ENCODE assay signal across 13 cellular contexts in the genomic region with DNA sequence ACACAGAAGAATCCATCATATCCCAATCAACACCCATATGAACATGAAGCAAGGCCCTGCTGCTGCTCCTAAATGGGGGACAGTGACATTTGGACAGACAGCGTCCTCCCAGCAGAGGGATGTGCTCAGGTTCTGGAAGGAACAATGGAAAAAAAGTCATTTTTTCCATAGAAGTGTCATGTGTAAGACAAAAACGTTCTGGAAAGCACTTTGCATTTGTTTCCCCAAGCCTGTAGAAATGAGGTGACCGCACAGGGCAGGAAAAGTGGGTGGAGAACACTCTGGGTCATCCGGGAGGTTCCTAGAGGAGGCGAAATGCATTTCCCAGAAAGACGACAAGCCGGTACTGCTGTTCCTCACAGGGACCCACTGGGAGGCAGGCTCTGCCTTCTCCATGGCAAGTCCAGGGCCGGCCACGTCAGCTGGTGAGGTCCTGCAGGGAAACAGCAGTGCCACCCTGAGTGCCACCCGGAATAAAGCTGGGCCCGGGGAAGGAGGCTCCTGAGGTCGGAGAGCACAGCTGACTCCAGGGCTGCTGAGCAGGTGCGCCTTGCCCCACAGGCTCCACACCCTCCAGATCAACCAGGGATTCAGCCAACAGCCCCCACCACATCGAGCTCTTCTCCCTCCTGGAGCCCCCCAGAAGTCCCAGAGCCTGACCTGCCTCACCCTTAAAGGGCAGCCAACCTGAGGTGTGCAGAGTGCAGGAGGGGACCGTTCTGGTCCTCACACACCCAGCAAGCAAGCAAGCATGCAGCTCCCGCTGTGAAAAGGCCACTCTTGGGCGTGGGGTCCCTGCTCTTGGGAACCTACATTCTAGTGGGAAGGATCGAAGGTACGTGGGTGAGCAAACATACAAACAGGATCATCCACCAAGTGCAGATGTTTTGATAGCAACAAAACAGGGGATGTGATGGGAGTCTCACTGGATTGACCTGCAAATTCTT. TPM values are rescaled to one million over a fixed set of nuclear protein-coding genes. Genes with fewer than 3 reads are reported as not detected.
A peak's percentile ranks its signal among the peaks of the same experiment; 100 is the strongest.
DNase-seq lines count a peak whose midpoint lies in the region; ATAC-seq, FAIRE-seq and TF ChIP-seq lines count a peak whose summit lies in the region.
"Had no signal": no experiment of that assay in that cellular context is flagged by ENCODE, and none has a peak within 500 bp of the region (broad histone marks: within the 10 kb centered on the region; RNA-seq: fewer than 3 reads in every experiment).

No MANE protein-coding gene starts in this region.

- no peak overlapping the region for H4K91ac ChIP-seq in H9 (ENCODE audit: insufficient read length, low read depth, low read length)

- H3K79me1 ChIP-seq in H9 (ENCODE audit: insufficient read depth, low read depth, low read length, poor library complexity, severe bottlenecking): no peaks in the 10 kb centered on the region

- no peak overlapping the region for H3K14ac ChIP-seq in H9 (ENCODE audit: insufficient read depth, low read length)

- H3K18ac ChIP-seq in H9 (ENCODE audit: insufficient read length, low read depth, low read length): no peak overlapping the region

- H2BK15ac ChIP-seq in H9 (ENCODE audit: low read depth, low read length): no peak overlapping the region

- H3K9me3 Mint-ChIP-seq in H9 (no peaks in the 10 kb centered on the region; a peak in 1 of 5 replicates), endodermal cell (no peaks in the 10 kb centered on the region)
- H3K9me3 Mint-ChIP-seq: T-helper 2 cell treated with Interferon-gamma antibody and Interleukin-4, amounts not matched to agents 5 μg/mL and 100 μg/mL, for 36 hours had no signal

- H3K4me1 ChIP-seq in H9 (ENCODE audit: insufficient read depth, low read length): no peaks in the 10 kb centered on the region
- H3K4me1 ChIP-seq in endodermal cell (ENCODE audit: control insufficient read depth, insufficient read depth, low read length): no peaks in the 10 kb centered on the region
- peaks cover 7% of the 10 kb centered on the region for H3K4me1 ChIP-seq in lower lobe of right lung

- H2BK20ac ChIP-seq in H9 (ENCODE audit: low read depth, low read length, poor library complexity, severe bottlenecking): no peak overlapping the region

- H3T11ph ChIP-seq in H9 (ENCODE audit: low read length): no peak overlapping the region

- peak in 1 of 2 donors; percentile 31 for ATAC-seq in lower lobe of right lung
- no peak for ATAC-seq in GM18502 (IDR thresholded peaks at IDR 0.05; ENCODE audit: poor library complexity, unreplicated experiment)

- DNase-seq in H9 (peak; percentile 24), endodermal cell (peak; percentile 48), lower lobe of right lung (peak; percentile 51), superior temporal gyrus (ENCODE audit: extremely low spot score) (peak; percentile 25), urothelium cell line (ENCODE audit: low spot score) (no peak), HPDE6-E6E7 (ENCODE audit: extremely low spot score) (no peak), NCI-H1694 treated with DMSO at 0.1 percent for 48 hours (lab: John Stamatoyannopoulos, UW) (no peak)
- DNase-seq: CD8-positive, alpha-beta memory T cell; effector CD4-positive, alpha-beta T cell; GM23248; NCI-H146 had no signal

- H3K4me1 Mint-ChIP-seq in H9: no peaks in the 10 kb centered on the region
- H3K4me1 Mint-ChIP-seq in endodermal cell: no peaks in the 10 kb centered on the region
- H3K4me1 Mint-ChIP-seq: CD8-positive, alpha-beta memory T cell had no signal

- H3K4me3 ChIP-seq in endodermal cell (ENCODE audit: low read length) (no peak overlapping the region), lower lobe of right lung (no peak overlapping the region)
- H3K4me3 ChIP-seq: GM23248 had no signal

- no peak overlapping the region for H3K56ac ChIP-seq in H9 (ENCODE audit: insufficient read length, low read depth, low read length)

- no peak for TF ChIP-seq CTCF in H9 (conservative IDR thresholded peaks at IDR 0.05)
- TF ChIP-seq CTCF in endodermal cell (conservative IDR thresholded peaks at IDR 0.05): no peak
- peak; percentile 40 for TF ChIP-seq CTCF in lower lobe of right lung (IDR thresholded peaks at IDR 0.05)

- H3K27me3 Mint-ChIP-seq in H9 (ENCODE audit: low read depth) (peaks cover 14% of the 10 kb centered on the region), endodermal cell (ENCODE audit: insufficient read depth) (peaks cover 5% of the 10 kb centered on the region)
- H3K27me3 Mint-ChIP-seq: CD8-positive, alpha-beta memory T cell had no signal

- H3K23ac ChIP-seq in H9 (ENCODE audit: insufficient read length, low read depth, low read length): no peak overlapping the region

- H4K5ac ChIP-seq in H9 (ENCODE audit: insufficient read length, low read depth, low read length): no peak overlapping the region

- H4K20me1 ChIP-seq in H9 (ENCODE audit: control insufficient read depth, insufficient read depth, insufficient read length): no peaks in the 10 kb centered on the region

- no peak overlapping the region for H2AK5ac ChIP-seq in H9 (ENCODE audit: insufficient read length, low read length)

- H4K8ac ChIP-seq in H9 (replicated peaks; ENCODE audit: insufficient read length, low read depth, low read length): no peak overlapping the region

- no peak overlapping the region for H3K9ac ChIP-seq in H9 (ENCODE audit: extremely low read depth, insufficient read length, low read length)
- H3K9ac ChIP-seq in endodermal cell (ENCODE audit: extremely low read depth, low read length, poor library complexity, severe bottlenecking): no peak overlapping the region
- H3K9ac ChIP-seq: GM23248 had no signal

- H3K27ac Mint-ChIP-seq in H9 (peak overlapping the region in 1 of 3 experiments; percentile 62; a peak in 2 of 7 replicates), endodermal cell (no peak overlapping the region)
- H3K27ac Mint-ChIP-seq: CD8-positive, alpha-beta memory T cell; T-helper 2 cell treated with Interferon-gamma antibody and Interleukin-4, amounts not matched to agents 5 μg/mL and 100 μg/mL, for 36 hours had no signal

- no CpG with 5 or more reads among the region's 19 CpGs for WGBS in H9 (ENCODE audit: extremely low coverage, insufficient read length, low lambda C conversion rate)
- 86% methylated on average over 12 to 19 of the region's 19 CpGs for WGBS in endodermal cell (ENCODE audit: insufficient coverage in 1 of 2, insufficient read length in 1 of 2), 2 experiments

- H3K36me3 ChIP-seq in endodermal cell (ENCODE audit: control insufficient read depth, insufficient read depth, low read length) (no peaks in the 10 kb centered on the region), lower lobe of right lung (no peaks in the 10 kb centered on the region)

- H3K27ac ChIP-seq in H9 (ENCODE audit: insufficient read length, low read depth, low read length) (no peak overlapping the region), endodermal cell (ENCODE audit: low read depth, low read length) (no peak overlapping the region), lower lobe of right lung (no peak overlapping the region)
- H3K27ac ChIP-seq: GM23248 had no signal

- H3K27me3 ChIP-seq in H9 (ENCODE audit: insufficient read depth, low read length) (no peaks in the 10 kb centered on the region), endodermal cell (ENCODE audit: control insufficient read depth, insufficient read depth, low read length, poor library complexity, severe bottlenecking) (no peaks in the 10 kb centered on the region), lower lobe of right lung (ENCODE audit: low read depth) (no peaks in the 10 kb centered on the region)

- H3K23me2 ChIP-seq in H9 (ENCODE audit: insufficient read length, low read depth, low read length, poor library complexity, severe bottlenecking): no peaks in the 10 kb centered on the region

- H2BK5ac ChIP-seq in H9 (ENCODE audit: insufficient read length, low read length): no peak overlapping the region

- H3K4me3 Mint-ChIP-seq in H9 (no peak overlapping the region), endodermal cell (no peak overlapping the region)
- H3K4me3 Mint-ChIP-seq: CD8-positive, alpha-beta memory T cell; T-helper 2 cell treated with Interferon-gamma antibody and Interleukin-4, amounts not matched to agents 5 μg/mL and 100 μg/mL, for 36 hours had no signal

- no peak overlapping the region for H3K4ac ChIP-seq in H9 (ENCODE audit: low read depth, low read length)

- H2BK12ac ChIP-seq in H9 (ENCODE audit: insufficient read length, low read depth, low read length): no peak overlapping the region

- no peaks in the 10 kb centered on the region for H3K9me3 ChIP-seq in H9 (ENCODE audit: control insufficient read depth, low read depth, low read length)
- H3K9me3 ChIP-seq in endodermal cell (ENCODE audit: control insufficient read depth, low read length): no peaks in the 10 kb centered on the region
- H3K9me3 ChIP-seq in lower lobe of right lung: no peaks in the 10 kb centered on the region

- H2BK120ac ChIP-seq in H9 (ENCODE audit: low read depth, low read length, poor library complexity, severe bottlenecking): no peak overlapping the region

- H3K36me3 Mint-ChIP-seq in H9 (ENCODE audit: insufficient read depth in 1 of 3, low read depth in 3 of 3): no peaks in the 10 kb centered on the region
- no peaks in the 10 kb centered on the region for H3K36me3 Mint-ChIP-seq in endodermal cell (ENCODE audit: low read depth)
- H3K36me3 Mint-ChIP-seq: CD8-positive, alpha-beta memory T cell had no signal

- H3K4me2 ChIP-seq in H9 (ENCODE audit: insufficient read depth, insufficient read length, low read length): no peak overlapping the region

- H3K79me2 ChIP-seq in H9 (ENCODE audit: insufficient read depth, low read length): no peaks in the 10 kb centered on the region

- intact Hi-C loops in lower lobe of right lung (cut with DNase I): no loop called here

- no peak for FAIRE-seq in urothelium cell line (lab: Jason Lieb, UNC)

- H2AFZ ChIP-seq in H9 (ENCODE audit: low read length): no peak overlapping the region
- H2AFZ ChIP-seq: GM23248 had no signal

RNA-seq across cellular contexts. Expression of a gene that starts 28.8 kb away (rescaled TPM):
- total RNA-seq in H9 (2021) (17.7 and 19.1 TPM in 2 replicates), endodermal cell (10 to 100 TPM; 20.7 to 26.7 TPM), lower lobe of right lung (34.1 TPM)
- polyA plus RNA-seq in endodermal cell (2013, experiment 1 of 2): 21.7 TPM
- 20.9 TPM for polyA plus RNA-seq in endodermal cell (2013, experiment 2 of 2)

Comparison
In these comparisons a context has a peak if more than half of its experiments do, and no peak if none do; other contexts are left out.
1. DNase-seq: peak in H9 (single experiment), endodermal cell (single experiment), lower lobe of right lung (single experiment) and superior temporal gyrus (single experiment); none in urothelium cell line (single experiment), HPDE6-E6E7 (single experiment) and NCI-H1694 treated with DMSO at 0.1 percent for 48 hours (single experiment).